In genomic region chr2:215659650-215660049, GRCh38 we compare ENCODE assay signal across 22 cellular contexts.
"Had no signal": no experiment of that assay in that cellular context is flagged by ENCODE, and none has a peak within 500 bp of the region (broad histone marks: within the 10 kb centered on the region; RNA-seq: fewer than 3 reads in every experiment).

No MANE protein-coding gene starts in this region.

- H3K4me3 ChIP-seq: heart right ventricle, left lung, lung, pancreas, prostate gland, suprapubic skin, tibial nerve had no signal

- H3K27me3 ChIP-seq: heart right ventricle, left lung, pancreas, suprapubic skin, tibial nerve had no signal

- H3K9me3 ChIP-seq: left lung, neutrophil, pancreas, prostate gland, suprapubic skin, tibial nerve had no signal

- DNase-seq: activated B cell treated with CpG ODN at 0.5 μM for 24 hours; activated CD4-positive, alpha-beta T cell treated with anti-CD3 and anti-CD28 coated beads, Interleukin-2, amount 50 U/mL, for 4 hours; activated naive CD4-positive, alpha-beta T cell; activated T-cell treated with anti-CD3 and anti-CD28 coated beads for 4 hours; activated T-cell treated with anti-CD3 and anti-CD28 coated beads, Interleukin-2, amount 50 U/mL, for 72 hours; anterior cingulate cortex; endodermal cell; heart right ventricle; naive B cell; nephron progenitor cell; pancreas; retina; stimulated activated CD4-positive, alpha-beta T cell treated with anti-CD3 and anti-CD28 coated beads, Interleukin-15, amount 100 ng/mL, for 24 hours; stimulated activated CD4-positive, alpha-beta T cell treated with anti-CD3 and anti-CD28 coated beads, Interleukin-2, amount 100 ng/mL, for 24 hours; stimulated activated naive CD4-positive, alpha-beta T cell; T-helper 1 cell had no signal

- H3K36me3 ChIP-seq: heart right ventricle, left lung, neutrophil, pancreas, prostate gland, suprapubic skin, tibial nerve had no signal

- H3K27ac ChIP-seq: heart right ventricle, left lung, neutrophil, pancreas, prostate gland, suprapubic skin, tibial nerve had no signal

- ATAC-seq: activated T-cell treated with anti-CD3 and anti-CD28 coated beads, Interleukin-2, amount 50 U/mL, for 72 hours; heart right ventricle; left lung; pancreas had no signal

- H3K4me1 ChIP-seq: pancreas, prostate gland had no signal
